Comparison of ENCODE assay signal across 1 cellular context in genomic region chr21:36060159-36060921, GRCh38.
TF ChIP-seq lines count a peak whose summit lies in the region.

TSS of gene SETD4 (minus strand) at chr21:36060526. CDS start at chr21:36058888, 1,638 bp downstream.

TF ChIP-seq in SK-N-SH, 30 proteins besides CTCF, POLR2A, EP300 and RAD21 (continued from another document):
- TF ChIP-seq GABPA (IDR thresholded peaks at IDR 0.05; ENCODE audit: low read depth), result peak; percentile 86
- no peak for TF ChIP-seq IRF3 (IDR thresholded peaks at IDR 0.05; ENCODE audit: low read depth, low read length)
- no peak for TF ChIP-seq USF1 (IDR thresholded peaks at IDR 0.05; ENCODE audit: borderline replicate concordance, low read depth)
- peak; percentile 63; the same call in 1 of the 2 replicates for TF ChIP-seq TAF1 (IDR thresholded peaks at IDR 0.05; ENCODE audit: borderline replicate concordance, low read depth, low read length)
- peak; percentile 92 for TF ChIP-seq POLR2AphosphoS5 (IDR thresholded peaks at IDR 0.05; ENCODE audit: low read depth, low read length)
TF ChIP-seq in SK-N-SH: peak in this region for 10.
